Comparison of ENCODE assay signal across 8 cellular contexts in the genomic region with DNA sequence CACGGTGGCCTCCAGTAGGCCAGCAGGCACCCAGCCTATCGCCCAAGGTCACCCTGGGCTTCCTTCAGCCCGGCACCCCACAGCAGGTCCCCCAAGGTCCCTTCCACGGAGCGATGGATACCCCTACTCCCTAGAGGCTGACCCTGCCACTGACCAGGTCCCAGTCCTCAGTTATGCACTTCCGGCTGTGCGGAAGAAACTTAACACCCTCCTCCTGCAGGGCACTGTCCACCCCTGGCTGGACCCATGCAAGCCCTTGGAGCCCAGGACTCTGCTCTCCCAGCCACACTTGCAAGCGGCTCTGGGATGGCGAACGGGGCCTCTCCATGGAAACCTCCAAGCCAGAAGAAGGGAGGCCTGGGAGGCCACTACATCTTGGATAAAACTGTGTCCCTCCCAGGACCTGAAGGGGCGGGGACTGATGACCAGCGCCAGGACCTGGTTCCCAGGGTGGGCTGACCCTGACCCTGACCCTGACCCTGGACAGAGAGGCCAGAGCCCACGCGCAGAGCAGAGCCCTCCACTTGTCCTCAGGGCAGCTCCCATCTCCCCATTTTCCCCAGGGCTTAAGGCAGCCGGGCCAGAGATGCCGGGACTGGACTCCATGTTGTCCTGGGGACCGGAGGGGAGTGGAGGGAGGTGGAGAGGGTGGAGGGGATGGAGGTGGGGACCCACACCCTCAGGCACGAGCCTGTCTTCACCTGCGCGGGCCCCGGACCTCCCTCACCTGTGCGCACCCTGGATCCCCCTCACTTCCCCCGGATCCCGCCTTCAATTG. TPM values are rescaled to one million over a fixed set of nuclear protein-coding genes. Genes with fewer than 3 reads are reported as not detected.
DNase-seq lines count a peak whose midpoint lies in the region; ATAC-seq, FAIRE-seq and TF ChIP-seq lines count a peak whose summit lies in the region.

No MANE protein-coding gene starts in this region.

- whole genome bisulfite sequencing in GM12878 (ENCODE audit: insufficient coverage, insufficient replicate concordance, low lambda C conversion rate, missing lambda C conversion rate): 38% methylated on average over 16 of the region's 24 CpGs
- 21 to 30% methylated on average over 24 of the region's 24 CpGs for WGBS in lung, 2 donors

- TF ChIP-seq CTCF in GM12878 (IDR thresholded peaks at IDR 0.05 in 2 of 3, conservative IDR thresholded peaks at IDR 0.05 in 1 of 3; ENCODE audit: control insufficient read depth in 2 of 3, extremely low read depth in 1 of 3, insufficient read depth in 1 of 3, low read depth in 3 of 3, low read length in 3 of 3) (no peak), lung (IDR thresholded peaks at IDR 0.05; ENCODE audit: control extremely low read depth, extremely low read depth) (no peak), upper lobe of right lung (IDR thresholded peaks at IDR 0.05) (no peak), foreskin keratinocyte (conservative IDR thresholded peaks at IDR 0.05) (no peak)

- H3K4me1 ChIP-seq in GM12878 (ENCODE audit: control insufficient read depth, insufficient read depth, low read length): peaks cover 9% of the 10 kb centered on the region
- peaks cover 0 to 4% of the 10 kb centered on the region in 2 donors for H3K4me1 ChIP-seq in lung (ENCODE audit: control insufficient read depth in 2 of 2, insufficient read depth in 2 of 2, low read length in 2 of 2)
- peaks cover 16% of the 10 kb centered on the region for H3K4me1 ChIP-seq in upper lobe of right lung
- H3K4me1 ChIP-seq in foreskin keratinocyte: peaks cover 4% of the 10 kb centered on the region

- peak overlapping the region; percentile 18 for H2AFZ ChIP-seq in GM12878 (ENCODE audit: control insufficient read depth, low read depth, low read length)

- DNase-seq in activated naive CD4-positive, alpha-beta T cell treated with anti-CD3 and anti-CD28 coated beads, Interleukin-2, amount 10 ng/mL, durations not matched to agents 7 days and 5 days: no peak
- no peak for DNase-seq in activated naive CD4-positive, alpha-beta T cell (lab: John Stamatoyannopoulos, UW)
- DNase-seq in GM12878 (ENCODE audit: low read depth, low spot score) (no peak), lung (ENCODE audit: low spot score) (no peak), upper lobe of right lung (no peak), foreskin keratinocyte (no peak), NCI-H524 treated with DMSO at 0.1 percent for 48 hours (lab: John Stamatoyannopoulos, UW) (no peak)

- H3K4me1 Mint-ChIP-seq in activated naive CD4-positive, alpha-beta T cell treated with anti-CD3 and anti-CD28 coated beads, Interleukin-2, amount 10 ng/mL, durations not matched to agents 7 days and 5 days: peaks cover 18% of the 10 kb centered on the region

- H3K36me3 ChIP-seq in GM12878 (ENCODE audit: control insufficient read depth in 2 of 2, insufficient read depth in 2 of 2, low read length in 1 of 2) (no peaks in the 10 kb centered on the region), lung (ENCODE audit: control insufficient read depth in 2 of 2, insufficient read depth in 2 of 2, low read length in 2 of 2) (no peaks in the 10 kb centered on the region), upper lobe of right lung (no peaks in the 10 kb centered on the region)

- TF ChIP-seq EP300 in GM12878 (IDR thresholded peaks at IDR 0.05; ENCODE audit: borderline replicate concordance in 1 of 2, control insufficient read depth in 1 of 2, low read depth in 2 of 2, low read length in 2 of 2): no peak

- TF ChIP-seq RAD21 in GM12878 (IDR thresholded peaks at IDR 0.05; ENCODE audit: insufficient read depth, low read depth, low read length): no peak

- H3K79me2 ChIP-seq in GM12878 (ENCODE audit: control insufficient read depth, insufficient read depth, low read length): peaks cover 3% of the 10 kb centered on the region

- POLR2A ChIA-PET in GM12878 (lab: Charles Lee): interaction anchor here (1.3 kb wide), 2 partner anchors 17 to 73 kb away, joined by 8 to 18 read pairs; partner anchors contain the start of genes NDUFAF8, SLC38A10 and TEPSIN

- BruUV-seq in GM12878 (replicated peaks; lab: Mats Ljungman, UMichigan): no TSS peak

- H3K4me2 ChIP-seq in GM12878 (ENCODE audit: control insufficient read depth, insufficient read depth): peak overlapping the region; percentile 93

- H3K9me3 ChIP-seq in GM12878 (replicated peaks; ENCODE audit: control insufficient read depth, insufficient read depth, low read length): no peaks in the 10 kb centered on the region
- H3K9me3 ChIP-seq in lung (ENCODE audit: control insufficient read depth in 2 of 2, insufficient read depth in 1 of 2, low read length in 1 of 2): no peaks in the 10 kb centered on the region
- no peaks in the 10 kb centered on the region for H3K9me3 ChIP-seq in upper lobe of right lung

- peak overlapping the region; percentile 78 for H3K4me3 Mint-ChIP-seq in activated naive CD4-positive, alpha-beta T cell treated with anti-CD3 and anti-CD28 coated beads, Interleukin-2, amount 10 ng/mL, durations not matched to agents 7 days and 5 days

- TF ChIP-seq POLR2A in GM12878 (IDR thresholded peaks at IDR 0.05; ENCODE audit: low read depth, low read length): no peak

- FAIRE-seq in GM12878 (lab: Jason Lieb, UNC): no peak

- ATAC-seq in GM12878 (peak; percentile 2), lung (ENCODE audit: insufficient read depth, low FRiP score) (no peak), upper lobe of right lung (peak; percentile 0), foreskin keratinocyte (no peak), GM21390 (IDR thresholded peaks at IDR 0.05; ENCODE audit: unreplicated experiment) (no peak)

- CTCF ChIA-PET in activated naive CD4-positive, alpha-beta T cell treated with anti-CD3 and anti-CD28 coated beads, Interleukin-2, amount 10 ng/mL, durations not matched to agents 7 days and 5 days (lab: Charles Lee): interaction anchor here (1.0 kb wide), 1 partner anchor 11 kb away, joined by 5 read pairs; no protein-coding TSS in a partner anchor
- CTCF ChIA-PET in GM12878 (lab: Yijun Ruan, JAX): interaction anchor here (0.7 to 1.3 kb wide), 5 partner anchors 11 to 70 kb away, joined by 3 to 4 read pairs (median 3); partner anchors contain the start of genes NDUFAF8 and TEPSIN

- RAD21 ChIA-PET in GM12878 (lab: Charles Lee; ENCODE audit: unreplicated experiment): interaction anchor here (0.9 to 1.2 kb wide), 2 partner anchors 18 to 293 kb away, joined by 3 to 18 read pairs; partner anchors contain the start of genes NDUFAF8 and TEPSIN

- no peaks in the 10 kb centered on the region for H4K20me1 ChIP-seq in GM12878 (ENCODE audit: control insufficient read depth, insufficient read depth)

- H3K36me3 Mint-ChIP-seq in activated naive CD4-positive, alpha-beta T cell treated with anti-CD3 and anti-CD28 coated beads, Interleukin-2, amount 10 ng/mL, durations not matched to agents 7 days and 5 days: peaks cover 3% of the 10 kb centered on the region

- in situ Hi-C loops in GM12878 (cut with MboI): no loop called here

- H3K27ac Mint-ChIP-seq in activated naive CD4-positive, alpha-beta T cell treated with anti-CD3 and anti-CD28 coated beads, Interleukin-2, amount 10 ng/mL, durations not matched to agents 7 days and 5 days: no peak overlapping the region

- no peaks in the 10 kb centered on the region for H3K27me3 ChIP-seq in GM12878 (replicated peaks in 1 of 2; ENCODE audit: control insufficient read depth in 2 of 2, insufficient read depth in 2 of 2, low read length in 1 of 2)
- H3K27me3 ChIP-seq in lung (ENCODE audit: control insufficient read depth, insufficient read depth): no peaks in the 10 kb centered on the region
- no peaks in the 10 kb centered on the region for H3K27me3 ChIP-seq in upper lobe of right lung
- H3K27me3 ChIP-seq in foreskin keratinocyte: no peaks in the 10 kb centered on the region

- H3K9me3 Mint-ChIP-seq in activated naive CD4-positive, alpha-beta T cell treated with anti-CD3 and anti-CD28 coated beads, Interleukin-2, amount 10 ng/mL, durations not matched to agents 7 days and 5 days: peaks cover 2% of the 10 kb centered on the region

- SMC1A ChIA-PET in GM12878 (lab: Charles Lee; ENCODE audit: uncharacterized antibody, unreplicated experiment): interaction anchor here (0.6 to 1.1 kb wide), 3 partner anchors 10 to 263 kb away, joined by 3 read pairs; no protein-coding TSS in a partner anchor

- peak overlapping the region; percentile 62 for H3K9ac ChIP-seq in GM12878 (ENCODE audit: control insufficient read depth, insufficient read depth, low read length)

- H3K27ac ChIP-seq in GM12878 (ENCODE audit: control insufficient read depth, insufficient read depth): peak overlapping the region; percentile 43; the same call in 1 of the 2 replicates
- no peak overlapping the region for H3K27ac ChIP-seq in lung (ENCODE audit: low read depth in 1 of 2, low read length in 1 of 2)
- no peak overlapping the region for H3K27ac ChIP-seq in upper lobe of right lung
- no peak overlapping the region for H3K27ac ChIP-seq in foreskin keratinocyte

- H3K4me3 ChIP-seq in GM12878 (peak overlapping the region; percentile 96), lung (peak overlapping the region; percentile 67), upper lobe of right lung (peak overlapping the region; percentile 75)

- peaks cover 14% of the 10 kb centered on the region for H3K27me3 Mint-ChIP-seq in activated naive CD4-positive, alpha-beta T cell treated with anti-CD3 and anti-CD28 coated beads, Interleukin-2, amount 10 ng/mL, durations not matched to agents 7 days and 5 days

- intact Hi-C loops in GM12878 (cut with micrococcal nuclease; ENCODE audit: unreplicated experiment): no loop called here
- intact Hi-C loops in upper lobe of right lung (cut with DNase I): no loop called here

RNA-seq across cellular contexts. Expression of gene CEP131, which starts 0.7 kb away (rescaled TPM):
- 11.0 and 14.3 TPM in 2 replicates for total RNA-seq in GM12878 (2013; cell fraction: nucleolus; rRNA removed)
- 8.0 and 10.2 TPM in 2 replicates for total RNA-seq in GM12878 (2014; rRNA removed)
- 3.0 and 3.3 TPM in 2 replicates for total RNA-seq in GM12878 (2014; rRNA removed; fragmentation: Illumina TruSeq; extraction: Trizol)
- total RNA-seq in GM12878 (2021): 15.2 and 17.3 TPM in 2 replicates
- 2.8 TPM for polyA plus RNA-seq in GM12878 (2011; ENCODE audit: low read depth)
- polyA plus RNA-seq in GM12878 (2011; rRNA removed): 1.3 and 2.9 TPM in 2 replicates
- polyA plus RNA-seq in GM12878 (2011; cell fraction: cytosol; rRNA removed): 3.6 and 6.3 TPM in 2 replicates
- polyA plus RNA-seq in GM12878 (2011; cell fraction: nucleus; rRNA removed): 20.6 and 36.0 TPM in 2 replicates
- polyA plus RNA-seq in GM12878 (2012): 9.0 and 10.9 TPM in 2 replicates
- polyA plus RNA-seq in GM12878 (2014; fragmentation: Illumina TruSeq; extraction: Trizol): 0.17 and 1.3 TPM in 2 replicates
- under 1 TPM; 0.05 to 0.64 TPM for polyA plus RNA-seq in GM12878 (2014; fragmentation: Nextera tagmentation; extraction: Ambion mirVana)
- 13.7 and 16.6 TPM in 2 replicates for polyA plus RNA-seq in GM12878 (2014; rRNA removed)
- polyA plus RNA-seq in GM12878 (2016; fragmentation: Nextera tagmentation; extraction: Ambion mirVana): 10 to 100 TPM; 14.1 to 14.3 TPM
- 1.1 and 3.3 TPM in 2 replicates for polyA minus RNA-seq in GM12878 (2011; rRNA and poly(A)+ RNA removed)
- polyA minus RNA-seq in GM12878 (2011; cell fraction: cytosol; rRNA and poly(A)+ RNA removed): 6.8 TPM in 2 replicates
- 3.3 and 7.2 TPM in 2 replicates for polyA minus RNA-seq in GM12878 (2011; cell fraction: nucleus; rRNA and poly(A)+ RNA removed)
- 10 to 100 TPM in 1 of 2 donors, 1 to 10 TPM in 1; 9.9 to 14.5 TPM for total RNA-seq in lung
- polyA plus RNA-seq in lung: 10 to 100 TPM in 1 of 2 donors, 1 to 10 TPM in 1; 7.0 to 11.9 TPM
- 7.5 TPM for total RNA-seq in upper lobe of right lung
- 10.9 and 12.1 TPM in 2 replicates for total RNA-seq in foreskin keratinocyte
- 10.8 and 13.2 TPM in 2 replicates for polyA plus RNA-seq in foreskin keratinocyte

RNA-seq across cellular contexts. Expression of gene TEPSIN, which starts 16.8 kb away (rescaled TPM):
- total RNA-seq in GM12878 (2013; cell fraction: nucleolus; rRNA removed): 73.0 and 82.8 TPM in 2 replicates
- 14.6 and 15.9 TPM in 2 replicates for total RNA-seq in GM12878 (2014; rRNA removed)
- 4.5 and 4.8 TPM in 2 replicates for total RNA-seq in GM12878 (2014; rRNA removed; fragmentation: Illumina TruSeq; extraction: Trizol)
- 26.7 and 35.3 TPM in 2 replicates for total RNA-seq in GM12878 (2021)
- polyA plus RNA-seq in GM12878 (2011; ENCODE audit: low read depth): 6.1 TPM
- 5.4 and 10.2 TPM in 2 replicates for polyA plus RNA-seq in GM12878 (2011; rRNA removed)
- 12.9 and 26.8 TPM in 2 replicates for polyA plus RNA-seq in GM12878 (2011; cell fraction: cytosol; rRNA removed)
- polyA plus RNA-seq in GM12878 (2011; cell fraction: nucleus; rRNA removed): 286 and 400 TPM in 2 replicates
- 18.3 and 24.7 TPM in 2 replicates for polyA plus RNA-seq in GM12878 (2012)
- polyA plus RNA-seq in GM12878 (2014; fragmentation: Illumina TruSeq; extraction: Trizol): 2.7 and 5.8 TPM in 2 replicates
- 1 to 10 TPM in 1 of 2 experiments, under 1 TPM in 1; 0.87 to 1.6 TPM for polyA plus RNA-seq in GM12878 (2014; fragmentation: Nextera tagmentation; extraction: Ambion mirVana)
- polyA plus RNA-seq in GM12878 (2014; rRNA removed): 36.7 and 39.3 TPM in 2 replicates
- 1 to 10 TPM; 3.1 to 3.7 TPM for polyA plus RNA-seq in GM12878 (2016; fragmentation: Nextera tagmentation; extraction: Ambion mirVana)
- 9.4 and 15.3 TPM in 2 replicates for polyA minus RNA-seq in GM12878 (2011; rRNA and poly(A)+ RNA removed)
- polyA minus RNA-seq in GM12878 (2011; cell fraction: cytosol; rRNA and poly(A)+ RNA removed): 5.8 and 11.0 TPM in 2 replicates
- 50.7 and 71.4 TPM in 2 replicates for polyA minus RNA-seq in GM12878 (2011; cell fraction: nucleus; rRNA and poly(A)+ RNA removed)
- 10 to 100 TPM; 20.7 to 48.7 TPM for total RNA-seq in lung
- 10 to 100 TPM; 29.1 to 33.1 TPM for polyA plus RNA-seq in lung
- 40.2 TPM for total RNA-seq in upper lobe of right lung
- total RNA-seq in foreskin keratinocyte: 14.4 and 16.7 TPM in 2 replicates
- 14.1 and 14.5 TPM in 2 replicates for polyA plus RNA-seq in foreskin keratinocyte

RNA-seq across cellular contexts. Expression of gene NDUFAF8, which starts 17.1 kb away (rescaled TPM):
- total RNA-seq in GM12878 (2013; cell fraction: nucleolus; rRNA removed): 43.1 and 61.9 TPM in 2 replicates
- 97.9 and 107 TPM in 2 replicates for total RNA-seq in GM12878 (2014; rRNA removed)
- total RNA-seq in GM12878 (2014; rRNA removed; fragmentation: Illumina TruSeq; extraction: Trizol): 91.4 and 105 TPM in 2 replicates
- total RNA-seq in GM12878 (2021): 95.6 and 99.9 TPM in 2 replicates
- polyA plus RNA-seq in GM12878 (2011; ENCODE audit: low read depth): 142 TPM
- 140 and 160 TPM in 2 replicates for polyA plus RNA-seq in GM12878 (2011; rRNA removed)
- 73.5 and 95.5 TPM in 2 replicates for polyA plus RNA-seq in GM12878 (2011; cell fraction: cytosol; rRNA removed)
- polyA plus RNA-seq in GM12878 (2011; cell fraction: nucleus; rRNA removed): 77.4 and 78.7 TPM in 2 replicates
- polyA plus RNA-seq in GM12878 (2012): 85.0 and 88.2 TPM in 2 replicates
- polyA plus RNA-seq in GM12878 (2014; fragmentation: Illumina TruSeq; extraction: Trizol): 36.2 and 53.0 TPM in 2 replicates
- 10 to 100 TPM; 22.0 to 71.5 TPM for polyA plus RNA-seq in GM12878 (2014; fragmentation: Nextera tagmentation; extraction: Ambion mirVana)
- 122 and 133 TPM in 2 replicates for polyA plus RNA-seq in GM12878 (2014; rRNA removed)
- polyA plus RNA-seq in GM12878 (2016; fragmentation: Nextera tagmentation; extraction: Ambion mirVana): 100 to 1,000 TPM; 295 to 307 TPM
- polyA minus RNA-seq in GM12878 (2011; rRNA and poly(A)+ RNA removed): 16.9 and 31.7 TPM in 2 replicates
- 10.7 and 11.9 TPM in 2 replicates for polyA minus RNA-seq in GM12878 (2011; cell fraction: cytosol; rRNA and poly(A)+ RNA removed)
- 7.6 and 17.1 TPM in 2 replicates for polyA minus RNA-seq in GM12878 (2011; cell fraction: nucleus; rRNA and poly(A)+ RNA removed)
- total RNA-seq in lung: 10 to 100 TPM; 12.7 to 51.1 TPM
- polyA plus RNA-seq in lung: 10 to 100 TPM; 23.1 to 36.7 TPM
- 32.6 TPM for total RNA-seq in upper lobe of right lung
- total RNA-seq in foreskin keratinocyte: 144 and 194 TPM in 2 replicates
- polyA plus RNA-seq in foreskin keratinocyte: 172 and 212 TPM in 2 replicates

RNA-seq across cellular contexts. Expression of gene AATK, which starts 56.0 kb away (rescaled TPM):
- total RNA-seq in GM12878 (2013; cell fraction: nucleolus; rRNA removed): not detected in 2 replicates
- total RNA-seq in GM12878 (2014; rRNA removed): 0.05 TPM in 1 of 2 replicates, not detected in the other
- total RNA-seq in GM12878 (2014; rRNA removed; fragmentation: Illumina TruSeq; extraction: Trizol): not detected in 2 replicates
- not detected in 2 replicates for total RNA-seq in GM12878 (2021)
- not detected for polyA plus RNA-seq in GM12878 (2011; ENCODE audit: low read depth)
- polyA plus RNA-seq in GM12878 (2011; rRNA removed): 0.04 and 0.09 TPM in 2 replicates
- polyA plus RNA-seq in GM12878 (2011; cell fraction: cytosol; rRNA removed): 0.05 and 0.07 TPM in 2 replicates
- 0.25 and 0.28 TPM in 2 replicates for polyA plus RNA-seq in GM12878 (2011; cell fraction: nucleus; rRNA removed)
- polyA plus RNA-seq in GM12878 (2012): 0.10 TPM in 1 of 2 replicates, not detected in the other
- polyA plus RNA-seq in GM12878 (2014; fragmentation: Illumina TruSeq; extraction: Trizol): not detected in 2 replicates
- polyA plus RNA-seq in GM12878 (2014; fragmentation: Nextera tagmentation; extraction: Ambion mirVana): not detected
- polyA plus RNA-seq in GM12878 (2014; rRNA removed): 0.01 TPM in 1 of 2 replicates, not detected in the other
- not detected for polyA plus RNA-seq in GM12878 (2016; fragmentation: Nextera tagmentation; extraction: Ambion mirVana)
- not detected in 2 replicates for polyA minus RNA-seq in GM12878 (2011; rRNA and poly(A)+ RNA removed)
- polyA minus RNA-seq in GM12878 (2011; cell fraction: cytosol; rRNA and poly(A)+ RNA removed): 0.67 and 1.8 TPM in 2 replicates
- polyA minus RNA-seq in GM12878 (2011; cell fraction: nucleus; rRNA and poly(A)+ RNA removed): 0.12 and 1.1 TPM in 2 replicates
- 10 to 100 TPM in 1 of 2 donors, 1 to 10 TPM in 1; 9.6 to 54.6 TPM for total RNA-seq in lung
- 10 to 100 TPM; 20.8 to 26.7 TPM for polyA plus RNA-seq in lung
- total RNA-seq in upper lobe of right lung: 72.5 TPM
- 0.14 and 0.18 TPM in 2 replicates for total RNA-seq in foreskin keratinocyte
- 0.22 and 0.29 TPM in 2 replicates for polyA plus RNA-seq in foreskin keratinocyte

RNA-seq across cellular contexts. Expression of gene PVALEF, which starts 56.7 kb away (rescaled TPM):
- not detected in 2 replicates for total RNA-seq in GM12878 (2013; cell fraction: nucleolus; rRNA removed)
- not detected in 2 replicates for total RNA-seq in GM12878 (2014; rRNA removed)
- not detected in 2 replicates for total RNA-seq in GM12878 (2014; rRNA removed; fragmentation: Illumina TruSeq; extraction: Trizol)
- not detected in 2 replicates for total RNA-seq in GM12878 (2021)
- polyA plus RNA-seq in GM12878 (2011; ENCODE audit: low read depth): not detected
- polyA plus RNA-seq in GM12878 (2011; rRNA removed): not detected in 2 replicates
- polyA plus RNA-seq in GM12878 (2011; cell fraction: cytosol; rRNA removed): not detected in 2 replicates
- polyA plus RNA-seq in GM12878 (2011; cell fraction: nucleus; rRNA removed): not detected in 2 replicates
- not detected in 2 replicates for polyA plus RNA-seq in GM12878 (2012)
- not detected in 2 replicates for polyA plus RNA-seq in GM12878 (2014; fragmentation: Illumina TruSeq; extraction: Trizol)
- polyA plus RNA-seq in GM12878 (2014; fragmentation: Nextera tagmentation; extraction: Ambion mirVana): not detected
- polyA plus RNA-seq in GM12878 (2014; rRNA removed): not detected in 2 replicates
- not detected for polyA plus RNA-seq in GM12878 (2016; fragmentation: Nextera tagmentation; extraction: Ambion mirVana)
- not detected in 2 replicates for polyA minus RNA-seq in GM12878 (2011; rRNA and poly(A)+ RNA removed)
- not detected in 2 replicates for polyA minus RNA-seq in GM12878 (2011; cell fraction: cytosol; rRNA and poly(A)+ RNA removed)
- not detected in 2 replicates for polyA minus RNA-seq in GM12878 (2011; cell fraction: nucleus; rRNA and poly(A)+ RNA removed)
- total RNA-seq in lung: not detected
- not detected for polyA plus RNA-seq in lung
- total RNA-seq in upper lobe of right lung: not detected
- not detected in 2 replicates for total RNA-seq in foreskin keratinocyte
- not detected in 2 replicates for polyA plus RNA-seq in foreskin keratinocyte

Comparison
In these comparisons a context has a peak if more than half of its experiments do, and no peak if none do; other contexts are left out.
1. ATAC-seq: peak in GM12878 (single experiment) and upper lobe of right lung (single experiment); none in lung (single experiment), foreskin keratinocyte (single experiment) and GM21390 (single experiment).
2. Peak in every context shown above with its lines, with median percentiles within 50 percentile points of each other: H3K4me3 ChIP-seq.